ENCODE assay signal across 29 cellular contexts in genomic region chr17:73609688-73610210, GRCh38. TPM values are rescaled to one million over a fixed set of nuclear protein-coding genes. Genes with fewer than 3 reads are reported as not detected.
"Had no signal": no experiment of that assay in that cellular context is flagged by ENCODE, and none has a peak within 500 bp of the region (broad histone marks: within the 10 kb centered on the region; RNA-seq: fewer than 3 reads in every experiment).

No MANE protein-coding gene starts in this region.

- H3K4me1 Mint-ChIP-seq: activated CD4-positive, alpha-beta memory T cell treated with anti-CD3 and anti-CD28 coated beads, Interleukin-2, amount 10 ng/mL, durations not matched to agents 7 days and 5 days had no signal

- H3K4me3 Mint-ChIP-seq: activated CD4-positive, alpha-beta memory T cell treated with anti-CD3 and anti-CD28 coated beads, Interleukin-2, amount 10 ng/mL, durations not matched to agents 7 days and 5 days; activated CD4-positive, alpha-beta T cell treated with anti-CD3 and anti-CD28 coated beads, Interleukin-2, amount 10 ng/mL, durations not matched to agents 7 days and 5 days; activated T-cell treated with anti-CD3 and anti-CD28 coated beads, Interleukin-2, amount 50 U/mL, for 24 hours; stimulated activated memory B cell treated with anti-CD40 and anti-IgM and Interleukin-4, amounts not matched to agents 10 μg/mL and 1 μg/mL and 100 μg/mL, for 72 hours; T-helper 17 cell had no signal

- H3K36me3 ChIP-seq: colonic mucosa, right lobe of liver, stomach, thyroid gland, upper lobe of left lung had no signal

- H3K27ac ChIP-seq: colonic mucosa, right lobe of liver, skin epidermis, stomach, thyroid gland, upper lobe of left lung had no signal

- H3K27me3 Mint-ChIP-seq: activated T-cell treated with anti-CD3 and anti-CD28 coated beads, Interleukin-2, amount 50 U/mL, for 24 hours; naive B cell; stimulated activated memory B cell treated with anti-CD40 and anti-IgM and Interleukin-4, amounts not matched to agents 10 μg/mL and 1 μg/mL and 100 μg/mL, for 72 hours had no signal

- H3K27ac Mint-ChIP-seq: activated CD4-positive, alpha-beta memory T cell treated with anti-CD3 and anti-CD28 coated beads, Interleukin-2, amount 10 ng/mL, durations not matched to agents 7 days and 5 days; activated CD4-positive, alpha-beta T cell treated with anti-CD3 and anti-CD28 coated beads, Interleukin-2, amount 10 ng/mL, durations not matched to agents 7 days and 5 days; activated T-cell treated with anti-CD3 and anti-CD28 coated beads, Interleukin-2, amount 50 U/mL, for 24 hours; stimulated activated memory B cell treated with anti-CD40 and anti-IgM and Interleukin-4, amounts not matched to agents 10 μg/mL and 1 μg/mL and 100 μg/mL, for 72 hours had no signal

- DNase-seq: activated CD4-positive, alpha-beta memory T cell treated with anti-CD3 and anti-CD28 coated beads, Interleukin-2, amount 10 ng/mL, durations not matched to agents 7 days and 5 days; activated CD4-positive, alpha-beta T cell treated with anti-CD3 and anti-CD28 coated beads for 1 hour; activated CD4-positive, alpha-beta T cell treated with anti-CD3 and anti-CD28 coated beads, Interleukin-2, amount 10 ng/mL, durations not matched to agents 7 days and 5 days; activated CD8-positive, alpha-beta memory T cell treated with anti-CD3 and anti-CD28 coated beads, Interleukin-2, amount 50 U/mL, for 48 hours; activated gamma-delta T cell; activated naive CD4-positive, alpha-beta T cell treated with anti-CD3 and anti-CD28 coated beads, Interleukin-2, amount 50 U/mL, for 16 hours; activated T-cell treated with anti-CD3 and anti-CD28 coated beads, Interleukin-2, amount 50 U/mL, for 24 hours; amniotic stem cell; colonic mucosa; effector CD8-positive, alpha-beta T cell; glutamatergic neuron; mammary epithelial cell; naive B cell; right lobe of liver; stimulated activated CD4-positive, alpha-beta T cell treated with anti-CD3 and anti-CD28 coated beads, Interleukin-1b, Interleukin-23, amount 100 ng/mL, for 48 hours; stimulated activated CD4-positive, alpha-beta T cell treated with anti-CD3 and anti-CD28 coated beads, Interleukin-4, amount 100 ng/mL, for 4 hours; stimulated activated CD8-positive, alpha-beta memory T cell treated with anti-CD3 and anti-CD28 coated beads, Interleukin-4, amount 100 ng/mL, for 48 hours; stomach; T-helper 17 cell; T1000; thyroid gland; upper lobe of left lung had no signal

- ATAC-seq: right lobe of liver; stimulated activated memory B cell treated with anti-CD40 and anti-IgM and Interleukin-4, amounts not matched to agents 10 μg/mL and 1 μg/mL and 100 μg/mL, for 72 hours; T-helper 17 cell had no signal

- H3K9me3 Mint-ChIP-seq: activated CD4-positive, alpha-beta memory T cell treated with anti-CD3 and anti-CD28 coated beads, Interleukin-2, amount 10 ng/mL, durations not matched to agents 7 days and 5 days; activated CD4-positive, alpha-beta T cell treated with anti-CD3 and anti-CD28 coated beads, Interleukin-2, amount 10 ng/mL, durations not matched to agents 7 days and 5 days; activated T-cell treated with anti-CD3 and anti-CD28 coated beads, Interleukin-2, amount 50 U/mL, for 24 hours; stimulated activated memory B cell treated with anti-CD40 and anti-IgM and Interleukin-4, amounts not matched to agents 10 μg/mL and 1 μg/mL and 100 μg/mL, for 72 hours had no signal

- H3K9me3 ChIP-seq: colonic mucosa, right lobe of liver, stomach, thyroid gland, upper lobe of left lung had no signal

- H3K4me1 ChIP-seq: colonic mucosa, right lobe of liver, stomach, upper lobe of left lung had no signal

- H3K27me3 ChIP-seq: colonic mucosa, right lobe of liver, thyroid gland, upper lobe of left lung had no signal

- H3K4me3 ChIP-seq: colonic mucosa, right lobe of liver, skin epidermis, stomach, thyroid gland, upper lobe of left lung had no signal

- FAIRE-seq: astrocyte, endometrium, frontal cortex, islet of Langerhans had no signal

RNA-seq across cellular contexts. Expression of gene SDK2, which starts 34.5 kb away (rescaled TPM):
- total RNA-seq: dermis microvascular lymphatic vessel endothelial cell had no signal
